ENCODE assay signal across 10 cellular contexts in the genomic region with DNA sequence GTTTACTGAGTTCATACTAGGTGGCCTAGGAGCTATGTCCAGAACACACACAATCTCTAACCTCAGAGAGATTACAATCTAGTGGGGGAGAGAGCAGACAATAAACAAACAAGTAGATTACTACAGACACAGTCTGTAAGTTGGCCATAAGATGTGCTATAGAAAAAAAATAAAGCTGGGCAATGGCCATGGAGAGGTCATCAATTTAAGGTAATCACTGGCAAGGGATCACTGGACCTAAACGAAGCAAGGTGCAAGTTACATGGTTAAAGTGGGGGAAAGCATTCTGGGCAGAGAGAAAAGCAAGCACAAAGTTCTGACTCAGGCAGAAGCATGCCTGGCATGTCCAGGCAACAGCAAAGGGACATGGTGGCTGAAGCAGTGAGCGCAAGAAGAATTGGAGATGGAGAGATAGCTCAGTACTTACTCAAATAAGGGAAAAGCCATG.
A peak's percentile ranks its signal among the peaks of the same experiment; 100 is the strongest.
DNase-seq lines count a peak whose midpoint lies in the region; ATAC-seq and TF ChIP-seq lines count a peak whose summit lies in the region.
"Had no signal": no experiment of that assay in that cellular context is flagged by ENCODE, and none has a peak within 500 bp of the region (broad histone marks: within the 10 kb centered on the region; RNA-seq: fewer than 3 reads in every experiment).

No MANE protein-coding gene starts in this region.

- TF ChIP-seq EP300 in sigmoid colon (IDR thresholded peaks at IDR 0.05), result no peak

- peak overlapping the region; percentile 20; the same call in 1 of the 2 replicates for H3K27ac ChIP-seq in WERI-Rb-1
- peak overlapping the region in 3 of 4 donors; percentile 34 to 51 (median 46) for H3K27ac ChIP-seq in sigmoid colon

- POLR2A ChIA-PET in activated CD4-positive, alpha-beta T cell treated with anti-CD3 and anti-CD28 coated beads, Interleukin-2, amount 10 ng/mL, durations not matched to agents 7 days and 5 days (lab: Charles Lee), result interaction anchor here (0.7 kb wide), 1 partner anchor 10 kb away, joined by 3 read pairs; no protein-coding TSS in a partner anchor

- no peaks in the 10 kb centered on the region for H3K36me3 Mint-ChIP-seq in activated CD4-positive, alpha-beta T cell treated with anti-CD3 and anti-CD28 coated beads, Interleukin-2, amount 10 ng/mL, durations not matched to agents 7 days and 5 days (ENCODE audit: low read depth)
- no peaks in the 10 kb centered on the region for H3K36me3 Mint-ChIP-seq in osteocyte (ENCODE audit: unreplicated experiment)

- H3K4me3 ChIP-seq in WERI-Rb-1 (ENCODE audit: low read depth, low read length), result no peak overlapping the region
- no peak overlapping the region for H3K4me3 ChIP-seq in sigmoid colon

- peak overlapping the region; percentile 78 for H3K27ac Mint-ChIP-seq in activated CD4-positive, alpha-beta T cell treated with anti-CD3 and anti-CD28 coated beads, Interleukin-2, amount 10 ng/mL, durations not matched to agents 7 days and 5 days
- no peak overlapping the region for H3K27ac Mint-ChIP-seq in osteocyte (ENCODE audit: unreplicated experiment)

- no peaks in the 10 kb centered on the region for H3K9me3 Mint-ChIP-seq in activated CD4-positive, alpha-beta T cell treated with anti-CD3 and anti-CD28 coated beads, Interleukin-2, amount 10 ng/mL, durations not matched to agents 7 days and 5 days
- no peaks in the 10 kb centered on the region for H3K9me3 Mint-ChIP-seq in osteocyte (ENCODE audit: unreplicated experiment)

- TF ChIP-seq CTCF in WERI-Rb-1 (IDR thresholded peaks at IDR 0.05; ENCODE audit: low read depth, low read length) (no peak), sigmoid colon (IDR thresholded peaks at IDR 0.05) (no peak), osteocyte (IDR thresholded peaks at IDR 0.05) (no peak)

- H3K36me3 ChIP-seq in WERI-Rb-1, result no peaks in the 10 kb centered on the region; the same call in none of the 2 replicates
- no peaks in the 10 kb centered on the region for H3K36me3 ChIP-seq in sigmoid colon

- intact Hi-C loops in left ventricle myocardium superior (cut with micrococcal nuclease), result loop anchor here (5.0 kb wide), 1 partner anchor 108 kb away; no protein-coding TSS in a partner anchor
- intact Hi-C loops in sigmoid colon (cut with DNase I), result loop anchor here (5.0 kb wide), 1 partner anchor 57 kb away; no protein-coding TSS in a partner anchor

- H3K4me1 ChIP-seq in sigmoid colon, result peaks cover 0 to 75% (median 59%) of the 10 kb centered on the region in 4 donors

- TF ChIP-seq POLR2A in sigmoid colon (IDR thresholded peaks at IDR 0.05), result no peak

- DNase-seq in activated CD4-positive, alpha-beta T cell treated with anti-CD3 and anti-CD28 coated beads, Interleukin-2, amount 10 ng/mL, durations not matched to agents 7 days and 5 days, result no peak
- DNase-seq in activated CD4-positive, alpha-beta T cell treated with anti-CD3 and anti-CD28 coated beads for 4 hours, result no peak
- DNase-seq in WERI-Rb-1 (no peak), left ventricle myocardium superior (no peak), sigmoid colon (no peak), osteocyte (ENCODE audit: extremely low spot score, unreplicated experiment) (no peak), globus pallidus (ENCODE audit: low spot score) (no peak)
- DNase-seq: KBM-7, NCI-H2081 treated with DMSO at 0.1 percent for 48 hours had no signal

- H3K4me3 Mint-ChIP-seq in activated CD4-positive, alpha-beta T cell treated with anti-CD3 and anti-CD28 coated beads, Interleukin-2, amount 10 ng/mL, durations not matched to agents 7 days and 5 days, result no peak overlapping the region
- H3K4me3 Mint-ChIP-seq in osteocyte (ENCODE audit: unreplicated experiment), result no peak overlapping the region

- 83% methylated on average over 2 of the region's 2 CpGs for WGBS in sigmoid colon, 2 donors

- peaks cover 34% of the 10 kb centered on the region for H3K4me1 Mint-ChIP-seq in activated CD4-positive, alpha-beta T cell treated with anti-CD3 and anti-CD28 coated beads, Interleukin-2, amount 10 ng/mL, durations not matched to agents 7 days and 5 days
- peaks cover 28% of the 10 kb centered on the region for H3K4me1 Mint-ChIP-seq in osteocyte (ENCODE audit: unreplicated experiment)

- no peaks in the 10 kb centered on the region for H3K27me3 Mint-ChIP-seq in activated CD4-positive, alpha-beta T cell treated with anti-CD3 and anti-CD28 coated beads, Interleukin-2, amount 10 ng/mL, durations not matched to agents 7 days and 5 days
- H3K27me3 Mint-ChIP-seq in osteocyte (ENCODE audit: unreplicated experiment), result no peaks in the 10 kb centered on the region

- ATAC-seq in left ventricle myocardium superior (peak; percentile 53), HG03469 (IDR thresholded peaks at IDR 0.05; ENCODE audit: unreplicated experiment) (no peak)

- H3K27me3 ChIP-seq in WERI-Rb-1 (ENCODE audit: insufficient read depth, low read depth, severe bottlenecking) (no peaks in the 10 kb centered on the region), sigmoid colon (no peaks in the 10 kb centered on the region)

- CTCF ChIA-PET in activated CD4-positive, alpha-beta T cell treated with anti-CD3 and anti-CD28 coated beads, Interleukin-2, amount 10 ng/mL, durations not matched to agents 7 days and 5 days (lab: Charles Lee), result interaction anchor here (0.6 to 1.9 kb wide), 13 partner anchors 8 to 109 kb away, joined by 3 to 8 read pairs (median 4); no protein-coding TSS in a partner anchor

- H3K9me3 ChIP-seq in WERI-Rb-1 (ENCODE audit: severe bottlenecking), result no peaks in the 10 kb centered on the region
- no peaks in the 10 kb centered on the region for H3K9me3 ChIP-seq in sigmoid colon
